In genomic region chr9:98795295-98795955, GRCh38 we compare ENCODE assay signal across 8 cellular contexts. TPM values are rescaled to one million over a fixed set of nuclear protein-coding genes. Genes with fewer than 3 reads are reported as not detected.
DNase-seq lines count a peak whose midpoint lies in the region; ATAC-seq, FAIRE-seq and TF ChIP-seq lines count a peak whose summit lies in the region.

No MANE protein-coding gene starts in this region.

- H3K4me1 ChIP-seq in mucosa of stomach (ENCODE audit: control insufficient read depth, insufficient read depth, low read length) (peaks cover 34% of the 10 kb centered on the region), aorta (ENCODE audit: control insufficient read depth in 1 of 2, insufficient read depth in 2 of 2, low read length in 2 of 2) (no peaks in the 10 kb centered on the region)

- 37 to 38% methylated on average over 12 of the region's 12 CpGs for WGBS in aorta, 2 donors

- TF ChIP-seq CTCF in bronchial epithelial cell (IDR thresholded peaks at IDR 0.05; ENCODE audit: insufficient read depth, low read length, severe bottlenecking), result no peak

- H3K4me3 ChIP-seq in bronchial epithelial cell (ENCODE audit: low read depth, low read length), result peak overlapping the region; percentile 51
- H3K4me3 ChIP-seq in mucosa of stomach (ENCODE audit: low read length), result peak overlapping the region; percentile 22
- H3K4me3 ChIP-seq in aorta (ENCODE audit: low read length in 2 of 2), result peak overlapping the region; percentile 64 to 88

- no peak for DNase-seq in stimulated activated naive CD8-positive, alpha-beta T cell treated with anti-CD3 and anti-CD28 coated beads, Interleukin-15, Interleukin-2, amounts not matched to agents 100 U/mL and 50 U/mL, for 24 hours
- DNase-seq in bronchial epithelial cell (ENCODE audit: low read depth), result no peak
- DNase-seq in aorta, result no peak
- DNase-seq in NOMO-1 treated with DMSO at 0.1 percent for 48 hours (lab: John Stamatoyannopoulos, UW; ENCODE audit: unreplicated experiment), result no peak
- DNase-seq in NCI-H524 (lab: John Stamatoyannopoulos, UW), result no peak

- H3K9ac ChIP-seq in mucosa of stomach (ENCODE audit: low read length), result peak overlapping the region; percentile 61

- H3K4me1 Mint-ChIP-seq in stimulated activated naive CD8-positive, alpha-beta T cell treated with anti-CD3 and anti-CD28 coated beads, Interleukin-15, Interleukin-2, amounts not matched to agents 100 ng/mL and 50 ng/mL, for 24 hours (ENCODE audit: low read depth), result peaks cover 27% of the 10 kb centered on the region

- no peaks in the 10 kb centered on the region for H3K27me3 Mint-ChIP-seq in stimulated activated naive CD8-positive, alpha-beta T cell treated with anti-CD3 and anti-CD28 coated beads, Interleukin-15, Interleukin-2, amounts not matched to agents 100 ng/mL and 50 ng/mL, for 24 hours

- peaks cover 12% of the 10 kb centered on the region for H3K36me3 Mint-ChIP-seq in stimulated activated naive CD8-positive, alpha-beta T cell treated with anti-CD3 and anti-CD28 coated beads, Interleukin-15, Interleukin-2, amounts not matched to agents 100 ng/mL and 50 ng/mL, for 24 hours (ENCODE audit: low read depth)

- ATAC-seq in stimulated activated naive CD8-positive, alpha-beta T cell treated with anti-CD3 and anti-CD28 coated beads, Interleukin-15, Interleukin-2, amounts not matched to agents 100 U/mL and 50 U/mL, for 24 hours, result no peak
- no peak for ATAC-seq in aorta (ENCODE audit: low FRiP score)
- no peak for ATAC-seq in GM19023 (IDR thresholded peaks at IDR 0.05; ENCODE audit: unreplicated experiment)

- H3K36me3 ChIP-seq in bronchial epithelial cell (ENCODE audit: control insufficient read depth, insufficient read depth, low read length), result no peaks in the 10 kb centered on the region
- no peaks in the 10 kb centered on the region for H3K36me3 ChIP-seq in mucosa of stomach (ENCODE audit: control insufficient read depth, insufficient read depth, low read length)
- H3K36me3 ChIP-seq in aorta (ENCODE audit: control insufficient read depth in 1 of 2, insufficient read depth in 2 of 2, low read length in 1 of 2), result no peaks in the 10 kb centered on the region

- H3K9me3 ChIP-seq in mucosa of stomach (ENCODE audit: control insufficient read depth, low read length), result no peaks in the 10 kb centered on the region
- no peaks in the 10 kb centered on the region for H3K9me3 ChIP-seq in aorta (ENCODE audit: control insufficient read depth, low read length)

- peak overlapping the region; percentile 29 for H3K27ac Mint-ChIP-seq in stimulated activated naive CD8-positive, alpha-beta T cell treated with anti-CD3 and anti-CD28 coated beads, Interleukin-15, Interleukin-2, amounts not matched to agents 100 ng/mL and 50 ng/mL, for 24 hours

- H3K27me3 ChIP-seq in bronchial epithelial cell (ENCODE audit: control insufficient read depth, insufficient read depth, low read length) (no peaks in the 10 kb centered on the region), mucosa of stomach (ENCODE audit: control insufficient read depth, insufficient read depth, low read length) (no peaks in the 10 kb centered on the region), aorta (ENCODE audit: control insufficient read depth in 1 of 2, insufficient read depth in 2 of 2, low read length in 1 of 2) (no peaks in the 10 kb centered on the region)

- FAIRE-seq in bronchial epithelial cell (lab: Jason Lieb, UNC), result no peak

- H3K4me3 Mint-ChIP-seq in stimulated activated naive CD8-positive, alpha-beta T cell treated with anti-CD3 and anti-CD28 coated beads, Interleukin-15, Interleukin-2, amounts not matched to agents 100 ng/mL and 50 ng/mL, for 24 hours, result peak overlapping the region; percentile 85

- H3K9me3 Mint-ChIP-seq in stimulated activated naive CD8-positive, alpha-beta T cell treated with anti-CD3 and anti-CD28 coated beads, Interleukin-15, Interleukin-2, amounts not matched to agents 100 ng/mL and 50 ng/mL, for 24 hours, result peaks cover 7% of the 10 kb centered on the region

- intact Hi-C loops in aorta (cut with DNase I), result loop anchor here in 1 of 2 donors (10.0 kb wide), 1 partner anchor 601 kb away; the partner anchor contains the start of gene CORO2A

- no peak overlapping the region for H3K27ac ChIP-seq in aorta (ENCODE audit: low read depth in 1 of 2, low read length in 2 of 2)

RNA-seq across cellular contexts. Expression of gene ANKS6, which starts 0.9 kb away (rescaled TPM):
- total RNA-seq in bronchial epithelial cell (20.1 and 32.1 TPM in 2 replicates), aorta (10 to 100 TPM; 19.5 to 21.9 TPM)
- polyA plus RNA-seq in aorta, result 10 to 100 TPM in 1 of 2 donors, 1 to 10 TPM in 1; 8.4 to 23.8 TPM

RNA-seq across cellular contexts. Expression of gene GALNT12, which starts 12.0 kb away (rescaled TPM):
- total RNA-seq in bronchial epithelial cell (1.0 and 2.6 TPM in 2 replicates), aorta (10 to 100 TPM in 1 of 2 donors, 1 to 10 TPM in 1; 3.3 to 12.6 TPM)
- polyA plus RNA-seq in aorta, result 1 to 10 TPM; 2.9 to 4.9 TPM

Comparison
In these comparisons a context has a peak if more than half of its experiments do, and no peak if none do; other contexts are left out.
1. H3K4me3 ChIP-seq: peak in every context shown above with its lines; median percentile 76 in aorta; 51 in bronchial epithelial cell; 22 in mucosa of stomach.